13 cellular contexts compared by ENCODE assay signal in genomic region chr2:195477996-195478382, GRCh38.
DNase-seq lines count a peak whose midpoint lies in the region; ATAC-seq and TF ChIP-seq lines count a peak whose summit lies in the region.
"Had no signal": no experiment of that assay in that cellular context is flagged by ENCODE, and none has a peak within 500 bp of the region (broad histone marks: within the 10 kb centered on the region; RNA-seq: fewer than 3 reads in every experiment).

No MANE protein-coding gene starts in this region.

- H3K18ac ChIP-seq in H9 (ENCODE audit: insufficient read length, low read depth, low read length) = no peak overlapping the region

- H3K27me3 Mint-ChIP-seq in natural killer cell treated with Interleukin-12 subunit alpha and Interleukin-12 subunit beta and Interleukin-15 and Interleukin-18, amount 100 ng/mL, for 72 hours = peaks cover 0 to 2% of the 10 kb centered on the region in 2 donors
- H3K27me3 Mint-ChIP-seq in natural killer cell (ENCODE audit: low read depth in 2 of 2) = peaks cover 9 to 27% of the 10 kb centered on the region in 2 donors
- H3K27me3 Mint-ChIP-seq in H9 (ENCODE audit: low read depth) = 0 out of 2 replicates have a peak, but pooled peaks cover 2% of the 10 kb centered on the region
- H3K27me3 Mint-ChIP-seq: dendritic cell treated with granulocyte-macrophage colony-stimulating factor and Interleukin-4, amounts not matched to agents 40 ng/mL and 50 ng/mL, for 4 days had no signal

- no peak overlapping the region for H3K56ac ChIP-seq in H9 (ENCODE audit: insufficient read length, low read depth, low read length)

- no peaks in the 10 kb centered on the region for H3K4me1 ChIP-seq in H9 (ENCODE audit: insufficient read depth, low read length)
- H3K4me1 ChIP-seq in sigmoid colon = no peaks in the 10 kb centered on the region
- H3K4me1 ChIP-seq: adrenal gland had no signal

- H3K4me3 ChIP-seq in sigmoid colon = no peak overlapping the region
- H3K4me3 ChIP-seq: adrenal gland had no signal

- H3K23ac ChIP-seq in H9 (ENCODE audit: insufficient read length, low read depth, low read length) = no peak overlapping the region

- no peak overlapping the region for H3T11ph ChIP-seq in H9 (ENCODE audit: low read length)

- no peaks in the 10 kb centered on the region for H3K79me2 ChIP-seq in H9 (ENCODE audit: insufficient read depth, low read length)

- H2AFZ ChIP-seq in H9 (ENCODE audit: low read length) = no peak overlapping the region

- peak overlapping the region; percentile 17 for H3K4me3 Mint-ChIP-seq in natural killer cell treated with Interleukin-12 subunit alpha and Interleukin-12 subunit beta and Interleukin-15 and Interleukin-18, amount 100 ng/mL, for 72 hours
- H3K4me3 Mint-ChIP-seq in natural killer cell (no peak overlapping the region), H9 (no peak overlapping the region)
- H3K4me3 Mint-ChIP-seq in stimulated activated effector memory CD8-positive, alpha-beta T cell treated with anti-CD3 and anti-CD28 coated beads, Interleukin-12 subunit alpha, Interleukin-12 subunit beta, amount 100 ng/mL, for 72 hours = no peak overlapping the region
- H3K4me3 Mint-ChIP-seq: dendritic cell treated with granulocyte-macrophage colony-stimulating factor and Interleukin-4, amounts not matched to agents 40 ng/mL and 50 ng/mL, for 4 days had no signal

- no peak for TF ChIP-seq EP300 in sigmoid colon (IDR thresholded peaks at IDR 0.05)

- no peak overlapping the region for H2BK15ac ChIP-seq in H9 (ENCODE audit: low read depth, low read length)

- H2BK5ac ChIP-seq in H9 (ENCODE audit: insufficient read length, low read length) = no peak overlapping the region

- H3K79me1 ChIP-seq in H9 (ENCODE audit: insufficient read depth, low read depth, low read length, poor library complexity, severe bottlenecking) = no peaks in the 10 kb centered on the region

- H3K36me3 Mint-ChIP-seq in natural killer cell treated with Interleukin-12 subunit alpha and Interleukin-12 subunit beta and Interleukin-15 and Interleukin-18, amount 100 ng/mL, for 72 hours = peaks cover 33% of the 10 kb centered on the region
- peaks cover 14% of the 10 kb centered on the region for H3K36me3 Mint-ChIP-seq in natural killer cell
- H3K36me3 Mint-ChIP-seq in stimulated activated effector memory CD8-positive, alpha-beta T cell treated with anti-CD3 and anti-CD28 coated beads, Interleukin-12 subunit alpha, Interleukin-12 subunit beta, amount 100 ng/mL, for 72 hours = no peaks in the 10 kb centered on the region
- H3K36me3 Mint-ChIP-seq in H9 (ENCODE audit: insufficient read depth in 1 of 3, low read depth in 3 of 3) = no peaks in the 10 kb centered on the region; a peak in 1 of 7 replicates

- peaks cover 12% of the 10 kb centered on the region for H3K9me3 Mint-ChIP-seq in natural killer cell treated with Interleukin-12 subunit alpha and Interleukin-12 subunit beta and Interleukin-15 and Interleukin-18, amount 100 ng/mL, for 72 hours
- H3K9me3 Mint-ChIP-seq in natural killer cell = peaks cover 0 to 3% of the 10 kb centered on the region in 2 donors
- no peaks in the 10 kb centered on the region for H3K9me3 Mint-ChIP-seq in stimulated activated effector memory CD8-positive, alpha-beta T cell treated with anti-CD3 and anti-CD28 coated beads, Interleukin-12 subunit alpha, Interleukin-12 subunit beta, amount 100 ng/mL, for 72 hours
- H3K9me3 Mint-ChIP-seq in H9 = no peaks in the 10 kb centered on the region; a peak in 1 of 5 replicates
- H3K9me3 Mint-ChIP-seq: dendritic cell treated with granulocyte-macrophage colony-stimulating factor and Interleukin-4, amounts not matched to agents 40 ng/mL and 50 ng/mL, for 4 days had no signal

- H3K9me3 ChIP-seq in H9 (ENCODE audit: control insufficient read depth, low read depth, low read length) (no peaks in the 10 kb centered on the region), sigmoid colon (no peaks in the 10 kb centered on the region)
- H3K9me3 ChIP-seq: adrenal gland had no signal

- no peak overlapping the region for H3K9ac ChIP-seq in H9 (ENCODE audit: extremely low read depth, insufficient read length, low read length)

- no peak overlapping the region for H3K14ac ChIP-seq in H9 (ENCODE audit: insufficient read depth, low read length)

- no peak overlapping the region for H4K91ac ChIP-seq in H9 (ENCODE audit: insufficient read length, low read depth, low read length)

- H3K4me2 ChIP-seq in H9 (ENCODE audit: insufficient read depth, insufficient read length, low read length) = no peak overlapping the region

- H4K20me1 ChIP-seq in H9 (ENCODE audit: control insufficient read depth, insufficient read depth, insufficient read length) = no peaks in the 10 kb centered on the region

- H4K5ac ChIP-seq in H9 (ENCODE audit: insufficient read length, low read depth, low read length) = no peak overlapping the region

- H3K27me3 ChIP-seq in H9 (ENCODE audit: insufficient read depth, low read length) (no peaks in the 10 kb centered on the region), sigmoid colon (no peaks in the 10 kb centered on the region)
- H3K27me3 ChIP-seq: adrenal gland had no signal

- H3K23me2 ChIP-seq in H9 (ENCODE audit: insufficient read length, low read depth, low read length, poor library complexity, severe bottlenecking) = no peaks in the 10 kb centered on the region

- peak overlapping the region; percentile 63 to 72 for H3K27ac Mint-ChIP-seq in natural killer cell treated with Interleukin-12 subunit alpha and Interleukin-12 subunit beta and Interleukin-15 and Interleukin-18, amount 100 ng/mL, for 72 hours
- no peak overlapping the region for H3K27ac Mint-ChIP-seq in natural killer cell
- H3K27ac Mint-ChIP-seq in stimulated activated effector memory CD8-positive, alpha-beta T cell treated with anti-CD3 and anti-CD28 coated beads, Interleukin-12 subunit alpha, Interleukin-12 subunit beta, amount 100 ng/mL, for 72 hours = no peak overlapping the region
- H3K27ac Mint-ChIP-seq in H9 = no peak overlapping the region
- H3K27ac Mint-ChIP-seq: dendritic cell treated with granulocyte-macrophage colony-stimulating factor and Interleukin-4, amounts not matched to agents 40 ng/mL and 50 ng/mL, for 4 days had no signal

- DNase-seq in natural killer cell treated with Interleukin-12 subunit alpha and Interleukin-12 subunit beta and Interleukin-15 and Interleukin-18, amount 100 ng/mL, for 72 hours (ENCODE audit: low spot score) = no peak
- no peak for DNase-seq in natural killer cell
- DNase-seq in RPMI7951 (ENCODE audit: low read depth) = peak; percentile 58
- DNase-seq in stimulated activated effector memory CD8-positive, alpha-beta T cell treated with anti-CD3 and anti-CD28 coated beads, Interleukin-12 subunit alpha, Interleukin-12 subunit beta, amount 100 ng/mL, for 72 hours (ENCODE audit: low spot score in 2 of 2) = no peak
- DNase-seq in H9 = no peak
- no peak for DNase-seq in NCI-H1105 (lab: John Stamatoyannopoulos, UW)
- DNase-seq in sigmoid colon = no peak
- DNase-seq: activated CD8-positive, alpha-beta memory T cell treated with anti-CD3 and anti-CD28 coated beads for 24 hours; adrenal gland; OCI-M1; T1000 had no signal

- peak in 1 of 2 donors; percentile 54 for ATAC-seq in natural killer cell treated with Interleukin-12 subunit alpha and Interleukin-12 subunit beta and Interleukin-15 and Interleukin-18, amount 100 ng/mL, for 72 hours
- ATAC-seq in natural killer cell (no peak), HG02642 (IDR thresholded peaks at IDR 0.05; ENCODE audit: poor library complexity, unreplicated experiment) (peak; percentile 27)
- ATAC-seq in stimulated activated effector memory CD8-positive, alpha-beta T cell treated with anti-CD3 and anti-CD28 coated beads, Interleukin-12 subunit alpha, Interleukin-12 subunit beta, amount 100 ng/mL, for 72 hours = peak; percentile 51

- no peak overlapping the region for H4K8ac ChIP-seq in H9 (replicated peaks; ENCODE audit: insufficient read length, low read depth, low read length)

- TF ChIP-seq CTCF in natural killer cell (IDR thresholded peaks at IDR 0.05) = no peak
- TF ChIP-seq CTCF in H9 (conservative IDR thresholded peaks at IDR 0.05) = no peak
- no peak for TF ChIP-seq CTCF in sigmoid colon (IDR thresholded peaks at IDR 0.05)

- H2AK5ac ChIP-seq in H9 (ENCODE audit: insufficient read length, low read length) = no peak overlapping the region

- no peak overlapping the region for H3K27ac ChIP-seq in H9 (ENCODE audit: insufficient read length, low read depth, low read length)
- H3K27ac ChIP-seq in sigmoid colon = no peak overlapping the region
- H3K27ac ChIP-seq: adrenal gland had no signal

- no peak for TF ChIP-seq POLR2A in sigmoid colon (IDR thresholded peaks at IDR 0.05)

- H3K4me1 Mint-ChIP-seq in natural killer cell treated with Interleukin-12 subunit alpha and Interleukin-12 subunit beta and Interleukin-15 and Interleukin-18, amount 100 ng/mL, for 72 hours (ENCODE audit: low read depth in 2 of 2) = peaks cover 35 to 41% of the 10 kb centered on the region in 2 donors
- H3K4me1 Mint-ChIP-seq in natural killer cell (peaks cover 6% of the 10 kb centered on the region in 2 donors), H9 (no peaks in the 10 kb centered on the region)
- peaks cover 16% of the 10 kb centered on the region for H3K4me1 Mint-ChIP-seq in stimulated activated effector memory CD8-positive, alpha-beta T cell treated with anti-CD3 and anti-CD28 coated beads, Interleukin-12 subunit alpha, Interleukin-12 subunit beta, amount 100 ng/mL, for 72 hours

- H3K4ac ChIP-seq in H9 (ENCODE audit: low read depth, low read length) = no peak overlapping the region

- no peak overlapping the region for H2BK12ac ChIP-seq in H9 (ENCODE audit: insufficient read length, low read depth, low read length)

- H2BK20ac ChIP-seq in H9 (ENCODE audit: low read depth, low read length, poor library complexity, severe bottlenecking) = no peak overlapping the region

- no peaks in the 10 kb centered on the region for H3K36me3 ChIP-seq in sigmoid colon
- H3K36me3 ChIP-seq: adrenal gland had no signal

- intact Hi-C loops in natural killer cell (cut with micrococcal nuclease) (no loop called here), sigmoid colon (cut with DNase I) (no loop called here)

- H2BK120ac ChIP-seq in H9 (ENCODE audit: low read depth, low read length, poor library complexity, severe bottlenecking) = no peak overlapping the region

Comparison
In these comparisons a context has a peak if more than half of its experiments do, and no peak if none do; other contexts are left out.
1. H3K27ac Mint-ChIP-seq: peak in natural killer cell treated with Interleukin-12 subunit alpha and Interleukin-12 subunit beta and Interleukin-15 and Interleukin-18, amount 100 ng/mL, for 72 hours (2 of 2); none in natural killer cell (0 of 2), stimulated activated effector memory CD8-positive, alpha-beta T cell treated with anti-CD3 and anti-CD28 coated beads, Interleukin-12 subunit alpha, Interleukin-12 subunit beta, amount 100 ng/mL, for 72 hours (single experiment) and H9 (0 of 3).
2. ATAC-seq: peak in HG02642 (single experiment) and stimulated activated effector memory CD8-positive, alpha-beta T cell treated with anti-CD3 and anti-CD28 coated beads, Interleukin-12 subunit alpha, Interleukin-12 subunit beta, amount 100 ng/mL, for 72 hours (single experiment); none in natural killer cell (0 of 3).